Comparison of ENCODE assay signal across 9 cellular contexts in genomic region chr2:196944570-196944969, GRCh38.
DNase-seq lines count a peak whose midpoint lies in the region; ATAC-seq and TF ChIP-seq lines count a peak whose summit lies in the region.
"Had no signal": no experiment of that assay in that cellular context is flagged by ENCODE, and none has a peak within 500 bp of the region (broad histone marks: within the 10 kb centered on the region; RNA-seq: fewer than 3 reads in every experiment).

No MANE protein-coding gene starts in this region.

- DNase-seq in GM13976 (ENCODE audit: low spot score) (peak; percentile 55), NCI-H69 (lab: John Stamatoyannopoulos, UW) (peak; percentile 59), DMS153 (lab: John Stamatoyannopoulos, UW) (no peak), SW 1271 (lab: John Stamatoyannopoulos, UW) (no peak), NCI-H1436 treated with DMSO at 0.1 percent for 48 hours (lab: John Stamatoyannopoulos, UW) (no peak)
- DNase-seq in activated CD8-positive, alpha-beta memory T cell treated with anti-CD3 and anti-CD28 coated beads for 24 hours: no peak

- in situ Hi-C loops in GM13976 (cut with MboI; ENCODE audit: low sequenced_read_pairs, unreplicated experiment): no loop called here

- ATAC-seq in GM19455 (IDR thresholded peaks at IDR 0.05; ENCODE audit: unreplicated experiment) (peak; percentile 97), HG02938 (IDR thresholded peaks at IDR 0.05; ENCODE audit: unreplicated experiment) (peak; percentile 92)
- ATAC-seq: Right ventricle myocardium inferior had no signal

- no peak for TF ChIP-seq CTCF in GM13976 (IDR thresholded peaks at IDR 0.05; ENCODE audit: borderline replicate concordance, control extremely low read depth, extremely low read depth, insufficient read depth, missing control alignments)

Comparison
In these comparisons a context has a peak if more than half of its experiments do, and no peak if none do; other contexts are left out.
1. DNase-seq: peak in GM13976 (single experiment) and NCI-H69 (single experiment); none in activated CD8-positive, alpha-beta memory T cell treated with anti-CD3 and anti-CD28 coated beads for 24 hours (single experiment), DMS153 (single experiment), SW 1271 (0 of 2) and NCI-H1436 treated with DMSO at 0.1 percent for 48 hours (single experiment).